9 cellular contexts compared by ENCODE assay signal in genomic region chr10:14386202-14386593, GRCh38. TPM values are rescaled to one million over a fixed set of nuclear protein-coding genes. Genes with fewer than 3 reads are reported as not detected.
DNase-seq lines count a peak whose midpoint lies in the region; ATAC-seq lines count a peak whose summit lies in the region.
"Had no signal": no experiment of that assay in that cellular context is flagged by ENCODE, and none has a peak within 500 bp of the region (broad histone marks: within the 10 kb centered on the region; RNA-seq: fewer than 3 reads in every experiment).

No MANE protein-coding gene starts in this region.

- H3K4me3 Mint-ChIP-seq in activated CD4-positive, alpha-beta memory T cell treated with anti-CD3 and anti-CD28 coated beads for 36 hours, result no peak overlapping the region
- no peak overlapping the region for H3K4me3 Mint-ChIP-seq in activated CD4-positive, alpha-beta memory T cell treated with anti-CD3 and anti-CD28 coated beads, Interleukin-2, amount 10 ng/mL, durations not matched to agents 7 days and 5 days
- H3K4me3 Mint-ChIP-seq in activated T-cell treated with anti-CD3 and anti-CD28 coated beads, Interleukin-2, amount 50 U/mL, for 4 hours, result no peak overlapping the region
- no peak overlapping the region for H3K4me3 Mint-ChIP-seq in stimulated activated memory B cell treated with anti-CD40 and anti-IgM and Interleukin-4, amounts not matched to agents 10 μg/mL and 1 μg/mL and 100 μg/mL, for 72 hours
- H3K4me3 Mint-ChIP-seq: B cell had no signal

- peaks cover 63% of the 10 kb centered on the region for H3K4me1 Mint-ChIP-seq in activated CD4-positive, alpha-beta memory T cell treated with anti-CD3 and anti-CD28 coated beads for 36 hours (ENCODE audit: low read depth)
- H3K4me1 Mint-ChIP-seq in activated CD4-positive, alpha-beta memory T cell treated with anti-CD3 and anti-CD28 coated beads, Interleukin-2, amount 10 ng/mL, durations not matched to agents 7 days and 5 days, result peaks cover 19% of the 10 kb centered on the region
- peaks cover 73% of the 10 kb centered on the region for H3K4me1 Mint-ChIP-seq in activated T-cell treated with anti-CD3 and anti-CD28 coated beads, Interleukin-2, amount 50 U/mL, for 4 hours (ENCODE audit: low read depth)
- peaks cover 27% of the 10 kb centered on the region for H3K4me1 Mint-ChIP-seq in stimulated activated memory B cell treated with anti-CD40 and anti-IgM and Interleukin-4, amounts not matched to agents 10 μg/mL and 1 μg/mL and 100 μg/mL, for 72 hours

- DNase-seq in activated CD4-positive, alpha-beta memory T cell treated with anti-CD3 and anti-CD28 coated beads for 36 hours, result peak; percentile 73
- DNase-seq in activated CD4-positive, alpha-beta memory T cell treated with anti-CD3 and anti-CD28 coated beads, Interleukin-2, amount 10 ng/mL, durations not matched to agents 7 days and 5 days, result no peak
- peak; percentile 6 for DNase-seq in activated T-cell treated with anti-CD3 and anti-CD28 coated beads, Interleukin-2, amount 50 U/mL, for 4 hours
- DNase-seq in hepatic stellate cell (ENCODE audit: low spot score), result peak; percentile 29
- DNase-seq in D341Med (ENCODE audit: low spot score), result no peak
- no peak for DNase-seq in NCI-H748 (lab: John Stamatoyannopoulos, UW; ENCODE audit: unreplicated experiment)

- H3K27me3 Mint-ChIP-seq in activated CD4-positive, alpha-beta memory T cell treated with anti-CD3 and anti-CD28 coated beads for 36 hours, result peaks cover 27% of the 10 kb centered on the region
- peaks cover 60% of the 10 kb centered on the region for H3K27me3 Mint-ChIP-seq in activated CD4-positive, alpha-beta memory T cell treated with anti-CD3 and anti-CD28 coated beads, Interleukin-2, amount 10 ng/mL, durations not matched to agents 7 days and 5 days
- peaks cover 5% of the 10 kb centered on the region for H3K27me3 Mint-ChIP-seq in activated T-cell treated with anti-CD3 and anti-CD28 coated beads, Interleukin-2, amount 50 U/mL, for 4 hours (ENCODE audit: low read depth)
- peaks cover 21% of the 10 kb centered on the region for H3K27me3 Mint-ChIP-seq in stimulated activated memory B cell treated with anti-CD40 and anti-IgM and Interleukin-4, amounts not matched to agents 10 μg/mL and 1 μg/mL and 100 μg/mL, for 72 hours

- CTCF ChIA-PET in activated CD4-positive, alpha-beta memory T cell treated with anti-CD3 and anti-CD28 coated beads for 36 hours (lab: Charles Lee), result interaction anchor here (1.5 kb wide), 1 partner anchor 92 kb away, joined by 4 read pairs; no protein-coding TSS in a partner anchor
- CTCF ChIA-PET in activated CD4-positive, alpha-beta memory T cell treated with anti-CD3 and anti-CD28 coated beads, Interleukin-2, amount 10 ng/mL, durations not matched to agents 7 days and 5 days (lab: Charles Lee), result interaction anchor here (1.0 to 1.1 kb wide), 2 partner anchors 157 to 437 kb away, joined by 3 to 4 read pairs; no protein-coding TSS in a partner anchor

- H3K27ac Mint-ChIP-seq in activated CD4-positive, alpha-beta memory T cell treated with anti-CD3 and anti-CD28 coated beads for 36 hours, result no peak overlapping the region
- H3K27ac Mint-ChIP-seq in activated CD4-positive, alpha-beta memory T cell treated with anti-CD3 and anti-CD28 coated beads, Interleukin-2, amount 10 ng/mL, durations not matched to agents 7 days and 5 days, result no peak overlapping the region
- no peak overlapping the region for H3K27ac Mint-ChIP-seq in stimulated activated memory B cell treated with anti-CD40 and anti-IgM and Interleukin-4, amounts not matched to agents 10 μg/mL and 1 μg/mL and 100 μg/mL, for 72 hours
- H3K27ac Mint-ChIP-seq: B cell had no signal

- intact Hi-C loops in activated CD4-positive, alpha-beta memory T cell treated with anti-CD3 and anti-CD28 coated beads for 36 hours (cut with micrococcal nuclease), result loop anchor here (1.0 to 10.0 kb wide), 3 partner anchors 23 to 569 kb away; partner anchors contain the start of genes DCLRE1C, MEIG1 and SUV39H2

- H3K9me3 Mint-ChIP-seq in activated CD4-positive, alpha-beta memory T cell treated with anti-CD3 and anti-CD28 coated beads for 36 hours, result peaks cover 7% of the 10 kb centered on the region
- H3K9me3 Mint-ChIP-seq in activated CD4-positive, alpha-beta memory T cell treated with anti-CD3 and anti-CD28 coated beads, Interleukin-2, amount 10 ng/mL, durations not matched to agents 7 days and 5 days, result peaks cover 3% of the 10 kb centered on the region
- peaks cover 4% of the 10 kb centered on the region for H3K9me3 Mint-ChIP-seq in activated T-cell treated with anti-CD3 and anti-CD28 coated beads, Interleukin-2, amount 50 U/mL, for 4 hours
- peaks cover 3% of the 10 kb centered on the region for H3K9me3 Mint-ChIP-seq in stimulated activated memory B cell treated with anti-CD40 and anti-IgM and Interleukin-4, amounts not matched to agents 10 μg/mL and 1 μg/mL and 100 μg/mL, for 72 hours

- POLR2A ChIA-PET in activated CD4-positive, alpha-beta memory T cell treated with anti-CD3 and anti-CD28 coated beads for 36 hours (lab: Charles Lee), result interaction anchor here (1.1 to 2.0 kb wide), 2 partner anchors 23 to 201 kb away, joined by 4 to 7 read pairs; no protein-coding TSS in a partner anchor
- POLR2A ChIA-PET in activated CD4-positive, alpha-beta memory T cell treated with anti-CD3 and anti-CD28 coated beads, Interleukin-2, amount 10 ng/mL, durations not matched to agents 7 days and 5 days (lab: Charles Lee), result interaction anchor here (0.8 kb wide), 1 partner anchor 17 kb away, joined by 3 read pairs; no protein-coding TSS in a partner anchor

- no peaks in the 10 kb centered on the region for H3K36me3 Mint-ChIP-seq in activated CD4-positive, alpha-beta memory T cell treated with anti-CD3 and anti-CD28 coated beads for 36 hours
- no peaks in the 10 kb centered on the region for H3K36me3 Mint-ChIP-seq in activated CD4-positive, alpha-beta memory T cell treated with anti-CD3 and anti-CD28 coated beads, Interleukin-2, amount 10 ng/mL, durations not matched to agents 7 days and 5 days (ENCODE audit: low read depth)
- H3K36me3 Mint-ChIP-seq in activated T-cell treated with anti-CD3 and anti-CD28 coated beads, Interleukin-2, amount 50 U/mL, for 4 hours (ENCODE audit: insufficient read depth), result no peaks in the 10 kb centered on the region
- H3K36me3 Mint-ChIP-seq in stimulated activated memory B cell treated with anti-CD40 and anti-IgM and Interleukin-4, amounts not matched to agents 10 μg/mL and 1 μg/mL and 100 μg/mL, for 72 hours, result no peaks in the 10 kb centered on the region

- peak; percentile 58 to 72 for ATAC-seq in activated T-cell treated with anti-CD3 and anti-CD28 coated beads, Interleukin-2, amount 50 U/mL, for 4 hours
- ATAC-seq in stimulated activated memory B cell treated with anti-CD40 and anti-IgM and Interleukin-4, amounts not matched to agents 10 μg/mL and 1 μg/mL and 100 μg/mL, for 72 hours, result peak; percentile 24
- ATAC-seq in HG03354 (IDR thresholded peaks at IDR 0.05; ENCODE audit: poor library complexity, severe bottlenecking, unreplicated experiment), result no peak

RNA-seq across cellular contexts. Expression of gene FRMD4A, which starts 55.5 kb away (rescaled TPM):
- total RNA-seq in activated CD4-positive, alpha-beta memory T cell treated with anti-CD3 and anti-CD28 coated beads for 36 hours, result 1 to 10 TPM in 1 of 2 experiments, under 1 TPM in 1; 0.31 to 1.7 TPM
- total RNA-seq in activated CD4-positive, alpha-beta memory T cell treated with anti-CD3 and anti-CD28 coated beads, Interleukin-2, amount 10 ng/mL, durations not matched to agents 7 days and 5 days, result under 1 TPM; 0.30 to 0.35 TPM
- 1 to 10 TPM in 1 of 3 donors, under 1 TPM in 2; 0.46 to 1.4 (median 0.76) TPM for total RNA-seq in activated T-cell treated with anti-CD3 and anti-CD28 coated beads, Interleukin-2, amount 50 U/mL, for 4 hours

Comparison
In these comparisons a context has a peak if more than half of its experiments do, and no peak if none do; other contexts are left out.
1. DNase-seq: peak in activated CD4-positive, alpha-beta memory T cell treated with anti-CD3 and anti-CD28 coated beads for 36 hours (single experiment), activated T-cell treated with anti-CD3 and anti-CD28 coated beads, Interleukin-2, amount 50 U/mL, for 4 hours (single experiment) and hepatic stellate cell (single experiment); none in activated CD4-positive, alpha-beta memory T cell treated with anti-CD3 and anti-CD28 coated beads, Interleukin-2, amount 10 ng/mL, durations not matched to agents 7 days and 5 days (single experiment), D341Med (single experiment) and NCI-H748 (single experiment).